In the genomic region with DNA sequence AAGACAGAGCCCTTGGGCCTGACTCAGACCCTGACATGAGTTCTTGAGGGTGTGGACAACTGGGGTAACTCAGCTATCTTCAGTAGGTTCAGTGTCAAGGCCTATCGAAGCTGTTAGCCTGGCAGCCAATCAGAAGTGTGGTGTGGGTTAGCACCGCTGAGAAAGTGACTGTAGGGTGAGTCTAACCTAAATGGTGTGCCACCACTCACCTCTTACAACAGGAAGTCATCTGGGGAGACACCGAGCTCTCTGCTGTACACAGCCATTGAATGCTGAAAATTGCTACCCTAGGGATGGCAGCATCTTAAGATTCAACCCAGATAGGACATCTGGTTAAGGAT, we compare ENCODE assay signal across 13 cellular contexts. TPM values are rescaled to one million over a fixed set of nuclear protein-coding genes. Genes with fewer than 3 reads are reported as not detected.
A peak's percentile ranks its signal among the peaks of the same experiment; 100 is the strongest.
DNase-seq lines count a peak whose midpoint lies in the region; ATAC-seq and TF ChIP-seq lines count a peak whose summit lies in the region.
"Had no signal": no experiment of that assay in that cellular context is flagged by ENCODE, and none has a peak within 500 bp of the region (broad histone marks: within the 10 kb centered on the region; RNA-seq: fewer than 3 reads in every experiment).

No MANE protein-coding gene starts in this region.

- DNase-seq in T-helper 22 cell (ENCODE audit: low read depth) (peak; percentile 70), left lung (no peak), substantia nigra (lab: John Stamatoyannopoulos, UW) (no peak), GM13976 (ENCODE audit: low spot score) (no peak), SIG-M5 treated with dmso at 0.1 percent for 504 hours (lab: John Stamatoyannopoulos, UW; ENCODE audit: unreplicated experiment) (no peak), SHP77 treated with DMSO at 0.1 percent for 48 hours (lab: John Stamatoyannopoulos, UW) (no peak)
- DNase-seq in activated T-cell treated with anti-CD3 and anti-CD28 coated beads, Interleukin-2, amount 50 U/mL, for 1 hour, result peak; percentile 67
- peak; percentile 67 to 74 for DNase-seq in stimulated activated CD8-positive, alpha-beta memory T cell treated with anti-CD3 and anti-CD28 coated beads, Interleukin-7, amount 100 ng/mL, for 4 hours (ENCODE audit: low read depth in 2 of 2)
- DNase-seq: DMS79, heart left ventricle, NCI-H774 had no signal

- H3K9me3 ChIP-seq in left lung, result no peaks in the 10 kb centered on the region
- H3K9me3 ChIP-seq: heart left ventricle had no signal

- H3K27ac ChIP-seq in left lung (no peak overlapping the region), substantia nigra (ENCODE audit: low read depth, low read length, poor library complexity, severe bottlenecking) (no peak overlapping the region)
- H3K27ac ChIP-seq: coronary artery had no signal

- ATAC-seq in left lung, result peak; percentile 5
- ATAC-seq: heart left ventricle, sciatic nerve had no signal

- no peak overlapping the region for H3K4me3 ChIP-seq in left lung
- H3K4me3 ChIP-seq: coronary artery, heart left ventricle had no signal

- intact Hi-C loops in left lung (cut with DNase I), result no loop called here

- in situ Hi-C loops in GM13976 (cut with MboI; ENCODE audit: low sequenced_read_pairs, unreplicated experiment), result no loop called here

- peaks cover 7 to 35% of the 10 kb centered on the region in 2 donors for H3K4me1 ChIP-seq in left lung

- H3K27me3 ChIP-seq in left lung, result no peaks in the 10 kb centered on the region
- H3K27me3 ChIP-seq: heart left ventricle had no signal

- TF ChIP-seq CTCF in left lung (IDR thresholded peaks at IDR 0.05) (no peak), GM13976 (IDR thresholded peaks at IDR 0.05; ENCODE audit: borderline replicate concordance, control extremely low read depth, extremely low read depth, insufficient read depth, missing control alignments) (no peak)

- no peaks in the 10 kb centered on the region for H3K36me3 ChIP-seq in left lung
- H3K36me3 ChIP-seq: heart left ventricle had no signal

RNA-seq across cellular contexts. Expression of gene RASSF5, which starts 44.6 kb away (rescaled TPM):
- total RNA-seq in left lung, result 10 to 100 TPM; 26.5 to 40.9 TPM

Comparison
In these comparisons a context has a peak if more than half of its experiments do, and no peak if none do; other contexts are left out.
1. DNase-seq: peak in T-helper 22 cell (single experiment), activated T-cell treated with anti-CD3 and anti-CD28 coated beads, Interleukin-2, amount 50 U/mL, for 1 hour (single experiment) and stimulated activated CD8-positive, alpha-beta memory T cell treated with anti-CD3 and anti-CD28 coated beads, Interleukin-7, amount 100 ng/mL, for 4 hours (2 of 2); none in left lung (0 of 2), substantia nigra (0 of 49), GM13976 (single experiment), SIG-M5 treated with dmso at 0.1 percent for 504 hours (single experiment) and SHP77 treated with DMSO at 0.1 percent for 48 hours (single experiment).